ENCODE assay signal across 8 cellular contexts in the genomic region with DNA sequence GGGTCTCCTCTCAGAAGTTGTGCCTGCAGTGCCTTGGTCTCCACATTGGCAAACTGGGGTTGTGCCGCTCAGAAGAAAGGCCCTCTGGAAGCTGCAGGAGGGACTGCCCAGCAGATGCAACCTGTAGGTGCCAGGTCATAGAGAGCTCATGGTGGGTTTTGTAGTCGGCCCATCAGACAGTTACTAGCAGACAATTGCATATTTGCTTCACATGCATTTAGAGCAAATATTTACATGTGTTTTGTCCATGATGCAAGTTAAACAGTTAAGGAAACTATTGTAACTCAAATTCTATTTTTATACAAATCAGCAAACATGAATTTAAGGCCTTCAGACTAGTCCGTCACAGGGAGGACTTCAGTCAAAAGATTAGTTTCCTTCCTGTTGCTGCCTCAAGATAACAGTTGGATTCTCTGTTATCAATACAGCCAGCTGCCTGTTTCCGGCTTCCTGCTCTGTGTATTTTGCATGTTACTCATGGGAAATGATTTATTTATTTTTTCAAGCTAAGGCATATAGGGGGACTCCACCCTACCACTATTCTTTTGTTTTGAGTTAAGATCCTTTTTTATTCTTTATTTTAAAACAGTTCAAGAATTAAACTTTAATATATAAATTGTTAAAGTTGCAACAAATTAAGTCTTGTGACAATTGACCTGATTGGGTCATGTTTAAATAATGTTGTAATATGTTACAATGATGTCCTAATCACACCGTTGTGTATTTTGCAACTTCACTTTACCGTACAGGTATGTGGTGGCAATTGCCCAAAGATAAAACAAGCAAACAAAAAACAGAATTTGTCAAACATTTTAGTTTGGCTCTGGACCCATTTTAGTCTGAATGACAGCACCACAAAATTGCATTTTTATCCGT.
DNase-seq lines count a peak whose midpoint lies in the region; ATAC-seq and TF ChIP-seq lines count a peak whose summit lies in the region.

No MANE protein-coding gene starts in this region.

- no peaks in the 10 kb centered on the region for H3K9me3 ChIP-seq in lower lobe of right lung

- H3K36me3 Mint-ChIP-seq in activated naive CD8-positive, alpha-beta T cell treated with anti-CD3 and anti-CD28 coated beads, Interleukin-2, amount 50 U/mL, for 24 hours (ENCODE audit: low read depth): no peaks in the 10 kb centered on the region

- no peaks in the 10 kb centered on the region for H3K27me3 ChIP-seq in lower lobe of right lung (ENCODE audit: low read depth)

- H3K4me1 Mint-ChIP-seq in activated naive CD8-positive, alpha-beta T cell treated with anti-CD3 and anti-CD28 coated beads, Interleukin-2, amount 50 U/mL, for 24 hours: peaks cover 89% of the 10 kb centered on the region

- no peak overlapping the region for H3K4me3 ChIP-seq in lower lobe of right lung

- H3K27ac Mint-ChIP-seq in activated naive CD8-positive, alpha-beta T cell treated with anti-CD3 and anti-CD28 coated beads, Interleukin-2, amount 50 U/mL, for 24 hours: peak overlapping the region; percentile 83

- H3K27ac ChIP-seq in lower lobe of right lung: peak overlapping the region; percentile 61

- H3K4me3 Mint-ChIP-seq in activated naive CD8-positive, alpha-beta T cell treated with anti-CD3 and anti-CD28 coated beads, Interleukin-2, amount 50 U/mL, for 24 hours: peak overlapping the region; percentile 68

- H3K27me3 Mint-ChIP-seq in activated naive CD8-positive, alpha-beta T cell treated with anti-CD3 and anti-CD28 coated beads, Interleukin-2, amount 50 U/mL, for 24 hours: no peaks in the 10 kb centered on the region

- no peaks in the 10 kb centered on the region for H3K9me3 Mint-ChIP-seq in activated naive CD8-positive, alpha-beta T cell treated with anti-CD3 and anti-CD28 coated beads, Interleukin-2, amount 50 U/mL, for 24 hours

- peak; percentile 45 to 75 for ATAC-seq in activated CD4-positive, CD25-positive, alpha-beta regulatory T cell treated with anti-CD3 and anti-CD28 coated beads, Interleukin-2, amount 50 U/mL, for 24 hours
- peak; percentile 55 for ATAC-seq in HG03442 (IDR thresholded peaks at IDR 0.05; ENCODE audit: unreplicated experiment)
- ATAC-seq in activated naive CD8-positive, alpha-beta T cell treated with anti-CD3 and anti-CD28 coated beads, Interleukin-2, amount 50 U/mL, for 24 hours: peak; percentile 62
- ATAC-seq in lower lobe of right lung: peak; percentile 54 to 61
- no peak for ATAC-seq in GM21526 (IDR thresholded peaks at IDR 0.05; ENCODE audit: low FRiP score, unreplicated experiment)

- H3K4me1 ChIP-seq in lower lobe of right lung: peaks cover 67% of the 10 kb centered on the region

- intact Hi-C loops in lower lobe of right lung (cut with DNase I): no loop called here

- H3K36me3 ChIP-seq in lower lobe of right lung: peaks cover 6% of the 10 kb centered on the region

- DNase-seq in activated CD4-positive, CD25-positive, alpha-beta regulatory T cell (lab: John Stamatoyannopoulos, UW): no peak
- no peak for DNase-seq in activated naive CD8-positive, alpha-beta T cell treated with anti-CD3 and anti-CD28 coated beads, Interleukin-2, amount 50 U/mL, for 24 hours
- DNase-seq in lower lobe of right lung: no peak
- no peak for DNase-seq in stimulated activated CD8-positive, alpha-beta memory T cell treated with anti-CD3 and anti-CD28 coated beads, Interleukin-4, amount 100 ng/mL, for 48 hours
- no peak for DNase-seq in NCI-H510A treated with DMSO at 0.1 percent for 48 hours (lab: John Stamatoyannopoulos, UW)

- no peak for TF ChIP-seq CTCF in lower lobe of right lung (IDR thresholded peaks at IDR 0.05)
